Comparison of ENCODE assay signal across 24 cellular contexts in the genomic region with DNA sequence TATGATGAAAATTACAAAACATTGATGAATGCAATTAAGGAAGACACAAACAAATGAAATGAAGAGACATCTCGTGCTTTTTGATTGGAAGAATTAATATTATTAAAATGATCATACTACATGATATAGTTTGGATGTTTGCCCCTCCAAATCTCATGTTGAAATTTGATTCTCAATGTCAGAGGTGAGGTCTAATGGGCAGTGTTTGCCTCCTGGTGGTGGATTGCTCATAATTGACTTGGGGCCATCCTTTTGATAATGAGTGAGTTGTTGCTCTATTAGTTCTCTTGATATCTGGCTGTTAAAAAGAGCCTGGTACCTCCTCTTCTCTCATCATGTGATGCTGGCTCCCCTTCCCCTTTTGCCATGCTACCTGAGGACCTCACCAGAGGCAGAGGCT. TPM values are rescaled to one million over a fixed set of nuclear protein-coding genes. Genes with fewer than 3 reads are reported as not detected.
"Had no signal": no experiment of that assay in that cellular context is flagged by ENCODE, and none has a peak within 500 bp of the region (broad histone marks: within the 10 kb centered on the region; RNA-seq: fewer than 3 reads in every experiment).

No MANE protein-coding gene starts in this region.

- H3K4me1 ChIP-seq: esophagus squamous epithelium, gastrocnemius medialis, left lung, psoas muscle, sigmoid colon, spleen, testis, tibial artery had no signal

- H3K36me3 ChIP-seq: esophagus squamous epithelium, gastrocnemius medialis, left lung, ovary, sigmoid colon, spleen, tibial artery had no signal

- DNase-seq: effector CD8-positive, alpha-beta T cell; esophagus squamous epithelium; gastrocnemius medialis; head of caudate nucleus; kidney; left cardiac atrium; left lung; mesendoderm; midbrain; naive thymus-derived CD4-positive, alpha-beta T cell; occipital lobe; ovary; posterior cingulate gyrus; psoas muscle; right cardiac atrium; sigmoid colon; spleen; stimulated activated CD4-positive, alpha-beta T cell treated with anti-CD3 and anti-CD28 coated beads, Interleukin-4, amount 100 ng/mL, for 4 hours; stimulated activated naive CD8-positive, alpha-beta T cell treated with anti-CD3 and anti-CD28 coated beads, Interleukin-15, Interleukin-2, amounts not matched to agents 100 U/mL and 50 U/mL, for 24 hours; substantia nigra; testis; tibial artery had no signal

- H3K4me3 ChIP-seq: esophagus squamous epithelium, gastrocnemius medialis, left lung, ovary, psoas muscle, sigmoid colon, spleen, testis, tibial artery had no signal

- H3K9me3 ChIP-seq: gastrocnemius medialis, ovary, psoas muscle, sigmoid colon, testis had no signal

- FAIRE-seq: endothelial cell of umbilical vein, kidney had no signal

- ATAC-seq: gastrocnemius medialis; left cardiac atrium; left lung; naive thymus-derived CD4-positive, alpha-beta T cell; psoas muscle; right cardiac atrium; stimulated activated memory B cell treated with anti-CD40 and anti-IgM and Interleukin-4, amounts not matched to agents 10 μg/mL and 1 μg/mL and 100 μg/mL, for 72 hours; stimulated activated naive CD8-positive, alpha-beta T cell treated with anti-CD3 and anti-CD28 coated beads, Interleukin-15, Interleukin-2, amounts not matched to agents 100 U/mL and 50 U/mL, for 24 hours had no signal

- H3K27me3 ChIP-seq: esophagus squamous epithelium, gastrocnemius medialis, left lung, ovary, sigmoid colon, testis, tibial artery had no signal

- H3K27ac ChIP-seq: esophagus squamous epithelium, gastrocnemius medialis, left lung, ovary, psoas muscle, sigmoid colon, spleen, testis, tibial artery had no signal

RNA-seq across cellular contexts. Expression of a gene that starts 56.7 kb away (rescaled TPM):
- polyA plus RNA-seq: naive thymus-derived CD4-positive, alpha-beta T cell had no signal
